ENCODE assay signal across 1 cellular context in the genomic region with DNA sequence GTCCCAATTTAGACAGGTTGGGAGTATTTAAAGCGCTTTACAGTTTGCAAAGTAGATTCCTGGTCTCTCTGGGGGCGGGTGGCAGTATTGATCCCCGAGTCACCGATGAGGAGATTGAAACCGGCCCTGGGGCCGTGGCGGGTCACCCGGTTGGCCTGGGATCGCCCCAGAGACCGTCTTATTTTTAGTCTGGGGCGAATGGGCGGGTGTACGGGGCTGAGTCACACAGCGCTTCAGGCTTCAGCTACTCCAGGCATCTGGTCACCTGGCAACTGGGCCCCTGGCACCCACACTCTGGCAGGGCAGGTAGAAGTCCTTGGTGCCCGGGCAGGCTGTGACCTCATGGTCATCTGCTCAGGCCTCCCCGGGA.
TF ChIP-seq lines count a peak whose summit lies in the region.

No MANE protein-coding gene starts in this region.

TF ChIP-seq in A549, 52 proteins besides CTCF, POLR2A, EP300 and RAD21 (continued from another document):
- TF ChIP-seq, protein P1, sequence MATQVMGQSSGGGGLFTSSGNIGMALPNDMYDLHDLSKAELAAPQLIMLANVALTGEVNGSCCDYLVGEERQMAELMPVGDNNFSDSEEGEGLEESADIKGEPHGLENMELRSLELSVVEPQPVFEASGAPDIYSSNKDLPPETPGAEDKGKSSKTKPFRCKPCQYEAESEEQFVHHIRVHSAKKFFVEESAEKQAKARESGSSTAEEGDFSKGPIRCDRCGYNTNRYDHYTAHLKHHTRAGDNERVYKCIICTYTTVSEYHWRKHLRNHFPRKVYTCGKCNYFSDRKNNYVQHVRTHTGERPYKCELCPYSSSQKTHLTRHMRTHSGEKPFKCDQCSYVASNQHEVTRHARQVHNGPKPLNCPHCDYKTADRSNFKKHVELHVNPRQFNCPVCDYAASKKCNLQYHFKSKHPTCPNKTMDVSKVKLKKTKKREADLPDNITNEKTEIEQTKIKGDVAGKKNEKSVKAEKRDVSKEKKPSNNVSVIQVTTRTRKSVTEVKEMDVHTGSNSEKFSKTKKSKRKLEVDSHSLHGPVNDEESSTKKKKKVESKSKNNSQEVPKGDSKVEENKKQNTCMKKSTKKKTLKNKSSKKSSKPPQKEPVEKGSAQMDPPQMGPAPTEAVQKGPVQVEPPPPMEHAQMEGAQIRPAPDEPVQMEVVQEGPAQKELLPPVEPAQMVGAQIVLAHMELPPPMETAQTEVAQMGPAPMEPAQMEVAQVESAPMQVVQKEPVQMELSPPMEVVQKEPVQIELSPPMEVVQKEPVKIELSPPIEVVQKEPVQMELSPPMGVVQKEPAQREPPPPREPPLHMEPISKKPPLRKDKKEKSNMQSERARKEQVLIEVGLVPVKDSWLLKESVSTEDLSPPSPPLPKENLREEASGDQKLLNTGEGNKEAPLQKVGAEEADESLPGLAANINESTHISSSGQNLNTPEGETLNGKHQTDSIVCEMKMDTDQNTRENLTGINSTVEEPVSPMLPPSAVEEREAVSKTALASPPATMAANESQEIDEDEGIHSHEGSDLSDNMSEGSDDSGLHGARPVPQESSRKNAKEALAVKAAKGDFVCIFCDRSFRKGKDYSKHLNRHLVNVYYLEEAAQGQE (IDR thresholded peaks at IDR 0.05), result no peak
